In the genomic region with DNA sequence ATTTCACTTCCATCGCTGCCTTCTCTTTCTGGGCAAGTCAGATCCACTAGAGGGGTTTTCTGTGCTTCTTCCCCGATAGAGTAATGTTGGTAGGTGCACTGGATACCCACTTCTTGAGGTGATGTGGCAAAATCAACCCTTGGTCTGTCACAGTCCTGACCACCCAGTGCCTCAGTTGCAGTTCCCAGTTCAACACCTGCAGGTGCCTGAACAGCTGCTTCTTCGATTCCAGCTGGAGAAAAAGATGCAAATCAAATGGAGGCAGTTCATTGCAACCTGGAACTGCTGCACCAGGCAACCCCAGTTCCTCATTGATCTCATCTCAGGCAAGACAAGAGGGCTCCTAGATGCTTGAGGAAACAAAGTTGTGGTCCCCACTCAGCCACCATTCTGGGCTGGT, we compare ENCODE assay signal across 14 cellular contexts.
DNase-seq lines count a peak whose midpoint lies in the region; ATAC-seq and TF ChIP-seq lines count a peak whose summit lies in the region.
"Had no signal": no experiment of that assay in that cellular context is flagged by ENCODE, and none has a peak within 500 bp of the region (broad histone marks: within the 10 kb centered on the region; RNA-seq: fewer than 3 reads in every experiment).

No MANE protein-coding gene starts in this region.

- peaks cover 66% of the 10 kb centered on the region for H3K4me1 Mint-ChIP-seq in WTC11
- no peaks in the 10 kb centered on the region for H3K4me1 Mint-ChIP-seq in osteocyte (ENCODE audit: unreplicated experiment)

- H3K4me3 Mint-ChIP-seq in WTC11 (no peak overlapping the region), osteocyte (ENCODE audit: unreplicated experiment) (no peak overlapping the region)
- H3K4me3 Mint-ChIP-seq: stimulated activated naive CD8-positive, alpha-beta T cell treated with anti-CD3 and anti-CD28 coated beads, Interleukin-15, Interleukin-2, amounts not matched to agents 100 ng/mL and 50 ng/mL, for 24 hours had no signal

- 96% methylated on average over 3 of the region's 3 CpGs for WGBS in mesenchymal stem cell

- DNase-seq in WTC11 (ENCODE audit: low spot score) (no peak), osteocyte (ENCODE audit: extremely low spot score, unreplicated experiment) (no peak), mesenchymal stem cell (no peak), medulla oblongata (ENCODE audit: extremely low spot score) (no peak)
- DNase-seq: activated T-cell treated with anti-CD3 and anti-CD28 coated beads, Interleukin-2, amount 50 U/mL, for 48 hours; anterior cingulate cortex; foreskin fibroblast; stimulated activated CD4-positive, alpha-beta T cell treated with anti-CD3 and anti-CD28 coated beads, Interleukin-2, amount 100 ng/mL, for 48 hours had no signal

- H3K27ac Mint-ChIP-seq in WTC11 (peak overlapping the region; percentile 83), osteocyte (ENCODE audit: unreplicated experiment) (no peak overlapping the region)
- H3K27ac Mint-ChIP-seq: stimulated activated naive CD8-positive, alpha-beta T cell treated with anti-CD3 and anti-CD28 coated beads, Interleukin-15, Interleukin-2, amounts not matched to agents 100 ng/mL and 50 ng/mL, for 24 hours had no signal

- CTCF ChIA-PET in WTC11 (lab: Charles Lee), result no interaction called here

- H4K91ac ChIP-seq in mesenchymal stem cell (ENCODE audit: low read length), result no peak overlapping the region

- H3K79me1 ChIP-seq in mesenchymal stem cell (replicated peaks; ENCODE audit: low read length, poor library complexity, severe bottlenecking), result peaks cover 29% of the 10 kb centered on the region

- no peak overlapping the region for H3K27ac ChIP-seq in mesenchymal stem cell (ENCODE audit: low read length, poor library complexity, severe bottlenecking)
- H3K27ac ChIP-seq: KMS-11 had no signal

- POLR2A ChIA-PET in WTC11 (lab: Charles Lee), result interaction anchor here (0.6 kb wide), 1 partner anchor 10 kb away, joined by 7 read pairs; no protein-coding TSS in a partner anchor

- TF ChIP-seq POLR2A in GM18505 (IDR thresholded peaks at IDR 0.05; ENCODE audit: borderline replicate concordance, extremely low read depth, insufficient read depth, insufficient read length), result no peak

- H3K36me3 ChIP-seq in mesenchymal stem cell (ENCODE audit: control insufficient read depth in 1 of 2, insufficient read depth in 2 of 2, low read depth in 1 of 2, low read length in 2 of 2), result peaks cover 0 to 3% of the 10 kb centered on the region in 2 experiments

- H3K4ac ChIP-seq in mesenchymal stem cell (ENCODE audit: low read depth in 1 of 2, low read length in 2 of 2), result no peak overlapping the region

- H3K4me1 ChIP-seq in mesenchymal stem cell (ENCODE audit: control insufficient read depth, insufficient read depth, low read depth, low read length), result peaks cover 2% of the 10 kb centered on the region

- no peak overlapping the region for H2BK5ac ChIP-seq in mesenchymal stem cell (ENCODE audit: low read depth, low read length, poor library complexity, severe bottlenecking)

- TF ChIP-seq CTCF in WTC11 (IDR thresholded peaks at IDR 0.05), result no peak
- no peak for TF ChIP-seq CTCF in osteocyte (IDR thresholded peaks at IDR 0.05)

- H3K14ac ChIP-seq in mesenchymal stem cell (ENCODE audit: low read length in 2 of 2), result no peak overlapping the region

- H3K23ac ChIP-seq in mesenchymal stem cell (ENCODE audit: low read length in 2 of 2), result no peak overlapping the region

- H2BK15ac ChIP-seq in mesenchymal stem cell (ENCODE audit: low read depth, poor library complexity, severe bottlenecking), result no peak overlapping the region

- H2AK5ac ChIP-seq in mesenchymal stem cell (ENCODE audit: low read length, severe bottlenecking), result no peak overlapping the region

- no peaks in the 10 kb centered on the region for H3K27me3 Mint-ChIP-seq in WTC11 (ENCODE audit: low read depth)
- H3K27me3 Mint-ChIP-seq in osteocyte (ENCODE audit: unreplicated experiment), result no peaks in the 10 kb centered on the region
- H3K27me3 Mint-ChIP-seq: stimulated activated naive CD8-positive, alpha-beta T cell treated with anti-CD3 and anti-CD28 coated beads, Interleukin-15, Interleukin-2, amounts not matched to agents 100 ng/mL and 50 ng/mL, for 24 hours had no signal

- H3K4me3 ChIP-seq in mesenchymal stem cell (ENCODE audit: insufficient read depth in 1 of 2, low read depth in 1 of 2, low read length in 2 of 2), result no peak overlapping the region

- no peak overlapping the region for H3K18ac ChIP-seq in mesenchymal stem cell (ENCODE audit: low read depth in 1 of 2, low read length in 2 of 2)

- no peak overlapping the region for H2BK120ac ChIP-seq in mesenchymal stem cell (ENCODE audit: low read depth, low read length)

- H3K9me3 Mint-ChIP-seq in WTC11 (peaks cover 6% of the 10 kb centered on the region; the same call in 1 of the 2 replicates), osteocyte (ENCODE audit: unreplicated experiment) (no peaks in the 10 kb centered on the region)
- H3K9me3 Mint-ChIP-seq: stimulated activated naive CD8-positive, alpha-beta T cell treated with anti-CD3 and anti-CD28 coated beads, Interleukin-15, Interleukin-2, amounts not matched to agents 100 ng/mL and 50 ng/mL, for 24 hours had no signal

- H3K36me3 Mint-ChIP-seq in WTC11 (peaks cover 5% of the 10 kb centered on the region; the same call in 1 of the 2 replicates), osteocyte (ENCODE audit: unreplicated experiment) (peaks cover 4% of the 10 kb centered on the region)

- no peaks in the 10 kb centered on the region for H3K9me3 ChIP-seq in mesenchymal stem cell (ENCODE audit: control insufficient read depth, low read length)

- H3K9ac ChIP-seq in mesenchymal stem cell (ENCODE audit: low read length), result no peak overlapping the region
- H3K9ac ChIP-seq: KMS-11 had no signal

- H2AFZ ChIP-seq in mesenchymal stem cell (ENCODE audit: low read depth, low read length), result no peak overlapping the region

- H3K27me3 ChIP-seq in mesenchymal stem cell (ENCODE audit: control insufficient read depth in 1 of 2, insufficient read depth in 1 of 2, low read length in 2 of 2), result no peaks in the 10 kb centered on the region

- H4K8ac ChIP-seq in mesenchymal stem cell (ENCODE audit: low read length), result no peak overlapping the region

- H2BK12ac ChIP-seq in mesenchymal stem cell (ENCODE audit: low read length in 2 of 2), result no peak overlapping the region

- peak; percentile 54 for ATAC-seq in GM18505 (IDR thresholded peaks at IDR 0.05; ENCODE audit: unreplicated experiment)
- peak; percentile 47 for ATAC-seq in GM21423 (IDR thresholded peaks at IDR 0.05; ENCODE audit: unreplicated experiment)
- peak; percentile 70 for ATAC-seq in HG03039 (IDR thresholded peaks at IDR 0.05; ENCODE audit: unreplicated experiment)
- no peak for ATAC-seq in WTC11
- ATAC-seq in HG03378 (IDR thresholded peaks at IDR 0.05; ENCODE audit: unreplicated experiment), result no peak

- H3K4me2 ChIP-seq in mesenchymal stem cell (ENCODE audit: low read length, poor library complexity, severe bottlenecking), result no peak overlapping the region
- H3K4me2 ChIP-seq: KMS-11 had no signal

TF ChIP-seq in WTC11, 78 proteins besides CTCF, POLR2A, EP300 and RAD21:
- no peak for TF ChIP-seq ZNF671 (CRISPR knock-in tag; IDR thresholded peaks at IDR 0.05)
- TF ChIP-seq TEAD4 (CRISPR knock-in tag; IDR thresholded peaks at IDR 0.05), result no peak
- TF ChIP-seq HMGA2 (CRISPR knock-in tag; IDR thresholded peaks at IDR 0.05), result no peak
- TF ChIP-seq CREB1 (CRISPR knock-in tag; IDR thresholded peaks at IDR 0.05), result no peak
- TF ChIP-seq, protein P1, sequence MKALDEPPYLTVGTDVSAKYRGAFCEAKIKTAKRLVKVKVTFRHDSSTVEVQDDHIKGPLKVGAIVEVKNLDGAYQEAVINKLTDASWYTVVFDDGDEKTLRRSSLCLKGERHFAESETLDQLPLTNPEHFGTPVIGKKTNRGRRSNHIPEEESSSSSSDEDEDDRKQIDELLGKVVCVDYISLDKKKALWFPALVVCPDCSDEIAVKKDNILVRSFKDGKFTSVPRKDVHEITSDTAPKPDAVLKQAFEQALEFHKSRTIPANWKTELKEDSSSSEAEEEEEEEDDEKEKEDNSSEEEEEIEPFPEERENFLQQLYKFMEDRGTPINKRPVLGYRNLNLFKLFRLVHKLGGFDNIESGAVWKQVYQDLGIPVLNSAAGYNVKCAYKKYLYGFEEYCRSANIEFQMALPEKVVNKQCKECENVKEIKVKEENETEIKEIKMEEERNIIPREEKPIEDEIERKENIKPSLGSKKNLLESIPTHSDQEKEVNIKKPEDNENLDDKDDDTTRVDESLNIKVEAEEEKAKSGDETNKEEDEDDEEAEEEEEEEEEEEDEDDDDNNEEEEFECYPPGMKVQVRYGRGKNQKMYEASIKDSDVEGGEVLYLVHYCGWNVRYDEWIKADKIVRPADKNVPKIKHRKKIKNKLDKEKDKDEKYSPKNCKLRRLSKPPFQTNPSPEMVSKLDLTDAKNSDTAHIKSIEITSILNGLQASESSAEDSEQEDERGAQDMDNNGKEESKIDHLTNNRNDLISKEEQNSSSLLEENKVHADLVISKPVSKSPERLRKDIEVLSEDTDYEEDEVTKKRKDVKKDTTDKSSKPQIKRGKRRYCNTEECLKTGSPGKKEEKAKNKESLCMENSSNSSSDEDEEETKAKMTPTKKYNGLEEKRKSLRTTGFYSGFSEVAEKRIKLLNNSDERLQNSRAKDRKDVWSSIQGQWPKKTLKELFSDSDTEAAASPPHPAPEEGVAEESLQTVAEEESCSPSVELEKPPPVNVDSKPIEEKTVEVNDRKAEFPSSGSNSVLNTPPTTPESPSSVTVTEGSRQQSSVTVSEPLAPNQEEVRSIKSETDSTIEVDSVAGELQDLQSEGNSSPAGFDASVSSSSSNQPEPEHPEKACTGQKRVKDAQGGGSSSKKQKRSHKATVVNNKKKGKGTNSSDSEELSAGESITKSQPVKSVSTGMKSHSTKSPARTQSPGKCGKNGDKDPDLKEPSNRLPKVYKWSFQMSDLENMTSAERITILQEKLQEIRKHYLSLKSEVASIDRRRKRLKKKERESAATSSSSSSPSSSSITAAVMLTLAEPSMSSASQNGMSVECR (CRISPR knock-in tag; IDR thresholded peaks at IDR 0.05; ENCODE audit: borderline replicate concordance), result no peak

Comparison
In these comparisons a context has a peak if more than half of its experiments do, and no peak if none do; other contexts are left out.
1. ATAC-seq: peak in GM18505 (single experiment), GM21423 (single experiment) and HG03039 (single experiment); none in WTC11 (single experiment) and HG03378 (single experiment).